Comparison of ENCODE assay signal across 24 cellular contexts in genomic region chr3:36077320-36077719, GRCh38.
DNase-seq lines count a peak whose midpoint lies in the region; ATAC-seq, FAIRE-seq and TF ChIP-seq lines count a peak whose summit lies in the region.
"Had no signal": no experiment of that assay in that cellular context is flagged by ENCODE, and none has a peak within 500 bp of the region (broad histone marks: within the 10 kb centered on the region; RNA-seq: fewer than 3 reads in every experiment).

No MANE protein-coding gene starts in this region.

- H2AK5ac ChIP-seq in IMR-90 (ENCODE audit: low read depth, low read length) (no peak overlapping the region), H1 (ENCODE audit: low read depth, low read length) (no peak overlapping the region)

- H3K27ac ChIP-seq in IMR-90 (ENCODE audit: insufficient read depth, low read length) (no peak overlapping the region), H1 (ENCODE audit: low read depth, low read length) (no peak overlapping the region), small intestine (ENCODE audit: low read depth in 1 of 2, low read length in 1 of 2) (no peak overlapping the region)
- H3K27ac ChIP-seq: BLaER1 had no signal

- no peaks in the 10 kb centered on the region for H3K4me1 ChIP-seq in IMR-90 (ENCODE audit: control insufficient read depth, insufficient read depth, low read length)
- H3K4me1 ChIP-seq in H1 (replicated peaks in 1 of 4; ENCODE audit: control insufficient read depth in 3 of 4, insufficient read depth in 4 of 4, low read length in 3 of 4) = no peaks in the 10 kb centered on the region
- no peaks in the 10 kb centered on the region for H3K4me1 ChIP-seq in small intestine (ENCODE audit: control insufficient read depth in 2 of 2, insufficient read depth in 1 of 2, low read depth in 1 of 2, low read length in 1 of 2)
- H3K4me1 ChIP-seq: BE2C, BLaER1 had no signal

- no peaks in the 10 kb centered on the region for H4K20me1 ChIP-seq in IMR-90 (ENCODE audit: insufficient read depth, low read length)
- no peaks in the 10 kb centered on the region for H4K20me1 ChIP-seq in H1 (replicated peaks in 1 of 2; ENCODE audit: control insufficient read depth in 1 of 2, insufficient read depth in 2 of 2, low read length in 2 of 2)
- H4K20me1 ChIP-seq: BLaER1 had no signal

- WGBS in IMR-90 (ENCODE audit: extremely low coverage in 2 of 2, insufficient read length in 1 of 2), 2 experiments = no CpG with 5 or more reads among the region's 5 CpGs
- 88% methylated on average over 5 of the region's 5 CpGs; no CpG with 5 or more reads in 1 of the 2 experiments for WGBS in H1 (ENCODE audit: extremely low coverage in 1 of 2, insufficient coverage in 1 of 2, insufficient read length in 1 of 2, insufficient replicate concordance in 2 of 2, low coverage in 1 of 2, low lambda C conversion rate in 2 of 2, missing lambda C conversion rate in 1 of 2), 2 experiments
- 74 to 78% (median 78%) methylated on average over 5 of the region's 5 CpGs for WGBS in small intestine, 3 donors

- no peak for DNase-seq in IMR-90
- no peak for DNase-seq in H1 (ENCODE audit: low read depth in 1 of 2, low spot score in 2 of 2)
- no peak for DNase-seq in small intestine
- no peak for DNase-seq in left cardiac atrium
- DNase-seq: 8988T; ACHN; BE2C; C1 segment of cervical spinal cord; CD4-positive, alpha-beta memory T cell; CD4-positive, CD25-positive, alpha-beta regulatory T cell; CD8-positive, alpha-beta memory T cell; COR-L47; DMS 273 treated with DMSO at 0.1 percent for 48 hours; DMS153; DMS53; DMS79; DND-41; EL; GDM1 had no signal

- H3K23me2 ChIP-seq in H1 (ENCODE audit: low read depth, low read length) = no peaks in the 10 kb centered on the region

- H4K5ac ChIP-seq in IMR-90 (ENCODE audit: low read depth, low read length) (no peak overlapping the region), H1 (ENCODE audit: insufficient read length, low read depth, low read length) (no peak overlapping the region)

- intact Hi-C loops in IMR-90 (cut with micrococcal nuclease) = no loop called here
- intact Hi-C loops in left cardiac atrium (cut with DNase I) = no loop called here

- H3K14ac ChIP-seq in IMR-90 (replicated peaks; ENCODE audit: low read depth, low read length) (no peak overlapping the region), H1 (ENCODE audit: insufficient read length) (no peak overlapping the region)

- in situ Hi-C loops in IMR-90 (cut with MboI; ENCODE audit: low sequenced_read_pairs) = no loop called here

- BruUV-seq in IMR-90 (replicated peaks; lab: Mats Ljungman, UMichigan) = no TSS peak

- ATAC-seq in IMR-90 (ENCODE audit: low read depth) (no peak), left cardiac atrium (no peak)
- ATAC-seq: GM12878 had no signal

- H3K79me1 ChIP-seq in IMR-90 (ENCODE audit: low read depth in 1 of 2, low read length in 2 of 2) = no peaks in the 10 kb centered on the region
- no peaks in the 10 kb centered on the region for H3K79me1 ChIP-seq in H1 (ENCODE audit: low read depth, low read length)

- H3K4me2 ChIP-seq in IMR-90 (ENCODE audit: low read depth, low read length) (no peak overlapping the region), H1 (ENCODE audit: insufficient read depth in 1 of 2, low read depth in 2 of 2, low read length in 2 of 2) (no peak overlapping the region)
- H3K4me2 ChIP-seq: BLaER1 had no signal

- H3K4me3 ChIP-seq in IMR-90 (ENCODE audit: insufficient read depth, low read depth, low read length) = no peak overlapping the region
- no peak overlapping the region for H3K4me3 ChIP-seq in H1 (ENCODE audit: extremely low read depth in 1 of 4, insufficient read depth in 2 of 4, low read depth in 3 of 4, low read length in 4 of 4)
- H3K4me3 ChIP-seq in small intestine (ENCODE audit: low read depth in 1 of 2, low read length in 2 of 2) = no peak overlapping the region
- H3K4me3 ChIP-seq: BLaER1, GM12878 had no signal

- H2AK9ac ChIP-seq in IMR-90 (replicated peaks; ENCODE audit: low read depth, low read length, poor library complexity) = no peak overlapping the region

- H2BK15ac ChIP-seq in IMR-90 (ENCODE audit: low read depth, low read length) (no peak overlapping the region), H1 (ENCODE audit: low read length) (no peak overlapping the region)

- no peak overlapping the region for H2BK5ac ChIP-seq in IMR-90 (ENCODE audit: low read depth, low read length, poor library complexity, severe bottlenecking)
- no peak overlapping the region for H2BK5ac ChIP-seq in H1 (ENCODE audit: low read depth, low read length)

- H3K9ac ChIP-seq in IMR-90 (ENCODE audit: low read depth, low read length) (no peak overlapping the region), H1 (replicated peaks in 1 of 4; ENCODE audit: extremely low read depth in 1 of 4, low read depth in 3 of 4, low read length in 3 of 4) (no peak overlapping the region)
- H3K9ac ChIP-seq: BLaER1 had no signal

- no peak overlapping the region for H3K18ac ChIP-seq in IMR-90 (ENCODE audit: low read depth, low read length)
- no peak overlapping the region for H3K18ac ChIP-seq in H1 (ENCODE audit: extremely low read depth, low read length)

- TF ChIP-seq RAD21 in IMR-90 (IDR thresholded peaks at IDR 0.05; ENCODE audit: low read length) (no peak), Ishikawa (IDR thresholded peaks at IDR 0.05; ENCODE audit: low read depth) (no peak), H1 (IDR thresholded peaks at IDR 0.05 in 1 of 2, conservative IDR thresholded peaks at IDR 0.05 in 1 of 2; ENCODE audit: low read depth in 2 of 2, low read length in 2 of 2) (no peak)

- POLR2A ChIA-PET in IMR-90 (lab: Charles Lee; ENCODE audit: unreplicated experiment) (no interaction called here), H1 (lab: Charles Lee; ENCODE audit: partially characterized antibody) (no interaction called here)

- no peaks in the 10 kb centered on the region for H3K36me3 ChIP-seq in IMR-90 (ENCODE audit: control insufficient read depth, insufficient read depth, low read length)
- no peaks in the 10 kb centered on the region for H3K36me3 ChIP-seq in H1 (ENCODE audit: control insufficient read depth in 2 of 4, insufficient read depth in 4 of 4, low read length in 3 of 4)
- H3K36me3 ChIP-seq in small intestine (ENCODE audit: control insufficient read depth in 2 of 2, insufficient read depth in 2 of 2, low read length in 2 of 2) = no peaks in the 10 kb centered on the region
- H3K36me3 ChIP-seq: BE2C, BLaER1 had no signal

- H4K8ac ChIP-seq in IMR-90 (ENCODE audit: low read depth in 2 of 2, low read length in 2 of 2) (no peak overlapping the region), H1 (ENCODE audit: extremely low read depth, insufficient read depth, low read length) (no peak overlapping the region)

- peaks cover 7% of the 10 kb centered on the region; the same call in 1 of the 2 replicates for H3K9me3 ChIP-seq in IMR-90 (ENCODE audit: control insufficient read depth, insufficient read depth, low read length)
- 0 out of 4 replicates have a peak, but pooled peaks cover 0 to 4% of the 10 kb centered on the region in 2 experiments for H3K9me3 ChIP-seq in H1 (ENCODE audit: insufficient read depth in 2 of 2, low read depth in 1 of 2, low read length in 1 of 2)
- H3K9me3 ChIP-seq in small intestine (ENCODE audit: control insufficient read depth, low read depth) = no peaks in the 10 kb centered on the region
- H3K9me3 ChIP-seq: BE2C had no signal

- H2BK20ac ChIP-seq in IMR-90 (ENCODE audit: low read depth, low read length) (no peak overlapping the region), H1 (ENCODE audit: low read length) (no peak overlapping the region)

- TF ChIP-seq EP300 in Ishikawa (IDR thresholded peaks at IDR 0.05; ENCODE audit: borderline replicate concordance) (no peak), H1 (IDR thresholded peaks at IDR 0.05; ENCODE audit: borderline replicate concordance in 1 of 2, low read depth in 2 of 2, low read length in 2 of 2) (no peak)

- H3K56ac ChIP-seq in IMR-90 (ENCODE audit: extremely low read depth, insufficient read depth, low read length) (no peak overlapping the region), H1 (replicated peaks; ENCODE audit: insufficient read length, low read depth, low read length) (no peak overlapping the region)

- no peak overlapping the region for H2BK12ac ChIP-seq in H1 (ENCODE audit: low read depth, low read length)

- TF ChIP-seq CTCF in IMR-90 (conservative IDR thresholded peaks at IDR 0.05; ENCODE audit: low read depth, low read length) = no peak
- no peak for TF ChIP-seq CTCF in H1 (IDR thresholded peaks at IDR 0.05; ENCODE audit: control extremely low read depth in 1 of 3, insufficient read depth in 1 of 3, low read depth in 1 of 3, low read length in 3 of 3)

- no peak for TF ChIP-seq POLR2A in IMR-90 (IDR thresholded peaks at IDR 0.05; ENCODE audit: low read depth, low read length)
- TF ChIP-seq POLR2A in H1 (IDR thresholded peaks at IDR 0.05; ENCODE audit: control extremely low read depth in 1 of 2, low read depth in 2 of 2, low read length in 2 of 2) = no peak

- H4K91ac ChIP-seq in IMR-90 (ENCODE audit: insufficient read depth, low read depth, low read length) (no peak overlapping the region), H1 (replicated peaks; ENCODE audit: insufficient read length, low read length) (no peak overlapping the region)

- no peaks in the 10 kb centered on the region for H3K27me3 ChIP-seq in IMR-90 (ENCODE audit: control insufficient read depth, insufficient read depth, low read length)
- H3K27me3 ChIP-seq in H1 (replicated peaks in 1 of 4; ENCODE audit: control insufficient read depth in 3 of 4, extremely low read depth in 1 of 4, insufficient read depth in 3 of 4, low read length in 3 of 4) = no peaks in the 10 kb centered on the region
- H3K27me3 ChIP-seq in small intestine (ENCODE audit: control insufficient read depth in 2 of 2, insufficient read depth in 2 of 2, low read length in 2 of 2) = no peaks in the 10 kb centered on the region
- H3K27me3 ChIP-seq: BE2C, BLaER1 had no signal

- no peak overlapping the region for H2BK120ac ChIP-seq in IMR-90 (ENCODE audit: low read depth, low read length)
- no peak overlapping the region for H2BK120ac ChIP-seq in H1 (replicated peaks; ENCODE audit: low read depth, low read length)

- FAIRE-seq in H1 (lab: Jason Lieb, UNC) (no peak), small intestine (lab: Jason Lieb, UNC) (no peak)
- FAIRE-seq: GM12878, GM12892, GM18507 had no signal

- H2AFZ ChIP-seq in IMR-90 (replicated peaks; ENCODE audit: low read length, poor library complexity) (no peak overlapping the region), H1 (ENCODE audit: low read length) (no peak overlapping the region)

- CTCF ChIA-PET in IMR-90 (lab: Yijun Ruan, JAX) (no interaction called here), H1 (lab: Charles Lee; ENCODE audit: partially characterized antibody) (no interaction called here)

- H3K4ac ChIP-seq in IMR-90 (ENCODE audit: low read depth, low read length) (no peak overlapping the region), H1 (replicated peaks; ENCODE audit: insufficient read length, low read depth, low read length) (no peak overlapping the region)

- H3K9me1 ChIP-seq in IMR-90 (ENCODE audit: insufficient read depth, low read length) = no peaks in the 10 kb centered on the region

- no peak overlapping the region for H3K23ac ChIP-seq in IMR-90 (ENCODE audit: low read depth, low read length)
- no peak overlapping the region for H3K23ac ChIP-seq in H1 (ENCODE audit: insufficient read length)

- dilution Hi-C loops in IMR-90 (cut with HindIII; ENCODE audit: low sequenced_read_pairs, unreplicated experiment) = no loop called here

- H3K79me2 ChIP-seq in H1 (ENCODE audit: control insufficient read depth in 1 of 2, insufficient read depth in 2 of 2, low read length in 2 of 2) = no peaks in the 10 kb centered on the region
